ENCODE assay signal across 9 cellular contexts in the genomic region with DNA sequence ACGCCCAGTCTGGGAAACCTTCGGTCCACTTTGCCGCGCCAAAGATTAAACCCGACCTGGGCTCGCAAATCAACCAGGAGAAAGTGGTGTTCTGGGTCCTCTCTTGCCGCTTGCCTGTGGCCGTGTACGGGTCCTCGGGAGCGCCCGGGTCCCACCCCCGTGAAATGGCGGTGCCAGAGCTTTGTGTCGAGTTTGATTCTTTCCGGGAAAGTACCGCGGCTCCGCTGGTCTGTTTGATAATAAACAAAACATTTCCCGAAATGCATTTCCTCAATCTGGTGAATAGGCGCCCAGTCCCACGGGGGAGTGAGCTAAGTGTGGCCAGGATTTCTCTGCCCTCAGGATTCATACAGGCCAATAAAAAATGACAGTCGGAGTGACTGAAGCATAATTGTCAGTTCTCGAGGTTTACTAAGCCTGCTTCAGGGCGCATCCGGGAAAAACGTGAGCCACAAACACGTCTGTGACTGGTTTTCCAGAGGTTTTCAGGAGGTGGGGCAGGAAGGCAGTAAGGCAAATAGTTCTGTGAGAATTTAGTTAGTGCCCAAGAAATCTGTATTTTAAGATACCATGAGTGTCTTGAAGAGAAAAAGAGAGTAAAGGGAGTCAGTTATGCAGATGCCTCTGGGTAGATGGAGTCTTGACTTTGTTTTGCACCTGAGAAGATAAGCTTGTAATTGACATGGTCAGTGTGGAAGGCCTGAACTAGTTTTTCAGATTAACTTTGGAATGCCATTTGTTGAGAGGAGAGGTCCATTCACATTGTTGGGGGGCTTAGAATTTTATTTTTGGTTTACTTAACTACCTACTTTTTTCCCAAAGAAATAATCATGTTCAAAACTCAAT. TPM values are rescaled to one million over a fixed set of nuclear protein-coding genes. Genes with fewer than 3 reads are reported as not detected.
DNase-seq lines count a peak whose midpoint lies in the region; ATAC-seq and TF ChIP-seq lines count a peak whose summit lies in the region.
"Had no signal": no experiment of that assay in that cellular context is flagged by ENCODE, and none has a peak within 500 bp of the region (broad histone marks: within the 10 kb centered on the region; RNA-seq: fewer than 3 reads in every experiment).

No MANE protein-coding gene starts in this region.

- H3K4me1 Mint-ChIP-seq in CD4-positive, alpha-beta T cell (ENCODE audit: low read depth): peaks cover 40% of the 10 kb centered on the region

- peaks cover 4% of the 10 kb centered on the region for H3K36me3 Mint-ChIP-seq in CD4-positive, alpha-beta T cell (ENCODE audit: low read depth)

- no peak for TF ChIP-seq CTCF in CD4-positive, alpha-beta T cell (IDR thresholded peaks at IDR 0.05)
- TF ChIP-seq CTCF in foreskin keratinocyte (conservative IDR thresholded peaks at IDR 0.05): peak; percentile 1

- no peaks in the 10 kb centered on the region for H3K27me3 ChIP-seq in CD4-positive, alpha-beta T cell (ENCODE audit: control insufficient read depth, insufficient read depth, low read length)
- no peaks in the 10 kb centered on the region for H3K27me3 ChIP-seq in foreskin keratinocyte

- no peak overlapping the region for H3K4me3 Mint-ChIP-seq in CD4-positive, alpha-beta T cell

- no peaks in the 10 kb centered on the region for H3K9me3 ChIP-seq in CD4-positive, alpha-beta T cell (ENCODE audit: control insufficient read depth, low read length)

- peak; percentile 61 for ATAC-seq in CD4-positive, alpha-beta T cell (ENCODE audit: poor library complexity)
- ATAC-seq in GM19438 (IDR thresholded peaks at IDR 0.05; ENCODE audit: low read depth, unreplicated experiment) (peak; percentile 40), HG03520 (IDR thresholded peaks at IDR 0.05; ENCODE audit: unreplicated experiment) (peak; percentile 21), foreskin keratinocyte (peak; percentile 68)

- H3K9me3 Mint-ChIP-seq in CD4-positive, alpha-beta T cell: no peaks in the 10 kb centered on the region
- H3K9me3 Mint-ChIP-seq: dendritic cell treated with granulocyte-macrophage colony-stimulating factor and Interleukin-4, amounts not matched to agents 40 ng/mL and 50 ng/mL, for 4 days had no signal

- H3K27ac Mint-ChIP-seq in CD4-positive, alpha-beta T cell: no peak overlapping the region
- H3K27ac Mint-ChIP-seq: dendritic cell treated with granulocyte-macrophage colony-stimulating factor and Interleukin-4, amounts not matched to agents 40 ng/mL and 50 ng/mL, for 4 days had no signal

- intact Hi-C loops in CD4-positive, alpha-beta T cell (cut with DNase I, micrococcal nuclease): loop anchor here in 1 of 2 experiments (1.0 to 5.0 kb wide), 2 partner anchors 37 to 154 kb away; partner anchors contain the start of gene TMEM50B

- CTCF ChIA-PET in CD4-positive, alpha-beta T cell (lab: Charles Lee): interaction anchor here (0.6 to 2.2 kb wide), 7 partner anchors 36 to 554 kb away, joined by 3 to 18 read pairs (median 3); partner anchors contain the start of genes PAXBP1 and TMEM50B

- DNase-seq in CD4-positive, alpha-beta T cell: peak; percentile 53 to 73 (median 62)
- peak; percentile 82 for DNase-seq in OCI-M1 (lab: John Stamatoyannopoulos, UW)
- peak; percentile 58 for DNase-seq in activated T-helper 9 cell treated with anti-CD3 and anti-CD28 coated beads, Interleukin-2, amount 50 U/mL, for 16 hours (ENCODE audit: low read depth)
- DNase-seq in foreskin keratinocyte: peak; percentile 48 to 71
- DNase-seq in nucleus accumbens (lab: John Stamatoyannopoulos, UW): peak in 45 of 56 donors; percentile 30 to 82 (median 66)
- peak; percentile 69 for DNase-seq in superior temporal gyrus (ENCODE audit: extremely low spot score)

- no peaks in the 10 kb centered on the region for H3K27me3 Mint-ChIP-seq in CD4-positive, alpha-beta T cell
- H3K27me3 Mint-ChIP-seq: dendritic cell treated with granulocyte-macrophage colony-stimulating factor and Interleukin-4, amounts not matched to agents 40 ng/mL and 50 ng/mL, for 4 days had no signal

- H3K27ac ChIP-seq in CD4-positive, alpha-beta T cell (ENCODE audit: low read depth, low read length): peak overlapping the region; percentile 99
- peak overlapping the region; percentile 78 for H3K27ac ChIP-seq in foreskin keratinocyte

- POLR2A ChIA-PET in CD4-positive, alpha-beta T cell (lab: Charles Lee): interaction anchor here (0.6 to 2.1 kb wide), 40 partner anchors 9 to 756 kb away, joined by 3 to 120 read pairs (median 6); partner anchors contain the start of genes DNAJC28, DONSON, GART and IFNAR2

- no peaks in the 10 kb centered on the region for H3K4me1 ChIP-seq in foreskin keratinocyte

RNA-seq across cellular contexts. Expression of gene IFNAR1, which starts 0.7 kb away (rescaled TPM):
- 10 to 100 TPM; 20.4 to 26.8 TPM for total RNA-seq in CD4-positive, alpha-beta T cell
- total RNA-seq in foreskin keratinocyte: 17.8 and 18.6 TPM in 2 replicates
- polyA plus RNA-seq in foreskin keratinocyte: 8.3 and 8.4 TPM in 2 replicates

RNA-seq across cellular contexts. Expression of gene IL10RB, which starts 59.3 kb away (rescaled TPM):
- 1 to 10 TPM; 7.2 to 9.2 TPM for total RNA-seq in CD4-positive, alpha-beta T cell
- 26.0 and 26.6 TPM in 2 replicates for total RNA-seq in foreskin keratinocyte
- polyA plus RNA-seq in foreskin keratinocyte: 20.8 and 23.3 TPM in 2 replicates

Comparison
In these comparisons a context has a peak if more than half of its experiments do, and no peak if none do; other contexts are left out.
1. Peak in every context shown above with its lines: DNase-seq, ATAC-seq and H3K27ac ChIP-seq.